11 cellular contexts compared by ENCODE assay signal in genomic region chr4:5206391-5206790, GRCh38.
DNase-seq lines count a peak whose midpoint lies in the region; ATAC-seq and TF ChIP-seq lines count a peak whose summit lies in the region.
"Had no signal": no experiment of that assay in that cellular context is flagged by ENCODE, and none has a peak within 500 bp of the region (broad histone marks: within the 10 kb centered on the region; RNA-seq: fewer than 3 reads in every experiment).

No MANE protein-coding gene starts in this region.

- POLR2A ChIA-PET in CD4-positive, alpha-beta T cell (lab: Charles Lee): no interaction called here

- H3K4me2 ChIP-seq in fibroblast of lung (ENCODE audit: extremely low read depth, insufficient read depth, low read length): no peak overlapping the region

- peak overlapping the region; percentile 23 for H3K4me3 Mint-ChIP-seq in osteocyte (ENCODE audit: unreplicated experiment)
- no peak overlapping the region for H3K4me3 Mint-ChIP-seq in CD4-positive, alpha-beta T cell
- H3K4me3 Mint-ChIP-seq: activated CD8-positive, alpha-beta memory T cell treated with anti-CD3 and anti-CD28 coated beads, Interleukin-2, amount 10 ng/mL, durations not matched to agents 7 days and 5 days; type B pancreatic cell had no signal

- H3K9me3 Mint-ChIP-seq in osteocyte (ENCODE audit: unreplicated experiment): no peaks in the 10 kb centered on the region
- H3K9me3 Mint-ChIP-seq in CD4-positive, alpha-beta T cell: peaks cover 3% of the 10 kb centered on the region

- peaks cover 6% of the 10 kb centered on the region for H3K36me3 Mint-ChIP-seq in osteocyte (ENCODE audit: unreplicated experiment)
- H3K36me3 Mint-ChIP-seq in CD4-positive, alpha-beta T cell (ENCODE audit: low read depth): no peaks in the 10 kb centered on the region
- H3K36me3 Mint-ChIP-seq: activated CD8-positive, alpha-beta memory T cell treated with anti-CD3 and anti-CD28 coated beads, Interleukin-2, amount 10 ng/mL, durations not matched to agents 7 days and 5 days; type B pancreatic cell had no signal

- no peaks in the 10 kb centered on the region for H3K27me3 ChIP-seq in fibroblast of lung (ENCODE audit: control insufficient read depth, insufficient read depth, low read length)
- no peaks in the 10 kb centered on the region for H3K27me3 ChIP-seq in CD4-positive, alpha-beta T cell (ENCODE audit: control insufficient read depth, insufficient read depth, low read length)

- H2AFZ ChIP-seq in fibroblast of lung (ENCODE audit: low read length): no peak overlapping the region

- CTCF ChIA-PET in CD4-positive, alpha-beta T cell (lab: Charles Lee): no interaction called here

- no peak overlapping the region for H3K9ac ChIP-seq in fibroblast of lung (ENCODE audit: insufficient read depth, low read length)

- DNase-seq in ELR (ENCODE audit: low read depth): peak; percentile 77
- peak; percentile 84 for DNase-seq in NCI-H774 (lab: John Stamatoyannopoulos, UW)
- DNase-seq in fibroblast of lung (ENCODE audit: low read depth in 2 of 2): peak; percentile 43 to 93
- DNase-seq in osteocyte (ENCODE audit: extremely low spot score, unreplicated experiment): no peak
- DNase-seq in cerebellum (ENCODE audit: low spot score): no peak
- DNase-seq in retina: no peak
- no peak for DNase-seq in CD4-positive, alpha-beta T cell
- DNase-seq: activated CD8-positive, alpha-beta memory T cell treated with anti-CD3 and anti-CD28 coated beads, Interleukin-2, amount 10 ng/mL, durations not matched to agents 7 days and 5 days; NCI-H526 treated with DMSO at 0.1 percent for 48 hours had no signal

- no peaks in the 10 kb centered on the region for H3K9me3 ChIP-seq in fibroblast of lung (ENCODE audit: control insufficient read depth, insufficient read depth, low read depth, low read length)
- no peaks in the 10 kb centered on the region for H3K9me3 ChIP-seq in CD4-positive, alpha-beta T cell (ENCODE audit: control insufficient read depth, low read length)

- no peaks in the 10 kb centered on the region for H4K20me1 ChIP-seq in fibroblast of lung (ENCODE audit: control insufficient read depth, extremely low read depth, insufficient read depth, low read length)

- no peak for TF ChIP-seq CTCF in fibroblast of lung (conservative IDR thresholded peaks at IDR 0.05 in 1 of 2, IDR thresholded peaks at IDR 0.05 in 1 of 2; ENCODE audit: low read depth in 1 of 2, low read length in 2 of 2)
- no peak for TF ChIP-seq CTCF in osteocyte (IDR thresholded peaks at IDR 0.05)
- TF ChIP-seq CTCF in CD4-positive, alpha-beta T cell (IDR thresholded peaks at IDR 0.05): no peak

- no peaks in the 10 kb centered on the region for H3K4me1 ChIP-seq in fibroblast of lung (ENCODE audit: control insufficient read depth, extremely low read depth, insufficient read depth, low read length)

- intact Hi-C loops in CD4-positive, alpha-beta T cell (cut with DNase I, micrococcal nuclease): no loop called here

- H3K27me3 Mint-ChIP-seq in osteocyte (ENCODE audit: unreplicated experiment): no peaks in the 10 kb centered on the region
- no peaks in the 10 kb centered on the region for H3K27me3 Mint-ChIP-seq in CD4-positive, alpha-beta T cell
- H3K27me3 Mint-ChIP-seq: activated CD8-positive, alpha-beta memory T cell treated with anti-CD3 and anti-CD28 coated beads, Interleukin-2, amount 10 ng/mL, durations not matched to agents 7 days and 5 days had no signal

- no peak overlapping the region for H3K4me3 ChIP-seq in fibroblast of lung (replicated peaks in 1 of 4; ENCODE audit: control extremely low read depth in 1 of 4, insufficient read depth in 1 of 4, low read depth in 3 of 4, low read length in 4 of 4)

- no peak overlapping the region for H3K27ac ChIP-seq in fibroblast of lung (ENCODE audit: insufficient read depth, low read length)
- H3K27ac ChIP-seq in CD4-positive, alpha-beta T cell (ENCODE audit: low read depth, low read length): no peak overlapping the region

- no peaks in the 10 kb centered on the region for H3K36me3 ChIP-seq in fibroblast of lung (ENCODE audit: control insufficient read depth, insufficient read depth, low read length)

- no peaks in the 10 kb centered on the region for H3K79me2 ChIP-seq in fibroblast of lung (ENCODE audit: control insufficient read depth, insufficient read depth, low read length)

- peaks cover 51% of the 10 kb centered on the region for H3K4me1 Mint-ChIP-seq in osteocyte (ENCODE audit: unreplicated experiment)
- H3K4me1 Mint-ChIP-seq in CD4-positive, alpha-beta T cell (ENCODE audit: low read depth): no peaks in the 10 kb centered on the region
- H3K4me1 Mint-ChIP-seq: activated CD8-positive, alpha-beta memory T cell treated with anti-CD3 and anti-CD28 coated beads, Interleukin-2, amount 10 ng/mL, durations not matched to agents 7 days and 5 days had no signal

- ATAC-seq in HG02852 (IDR thresholded peaks at IDR 0.05; ENCODE audit: unreplicated experiment): no peak
- ATAC-seq in CD4-positive, alpha-beta T cell (ENCODE audit: poor library complexity): no peak
- ATAC-seq: activated CD8-positive, alpha-beta memory T cell treated with anti-CD3 and anti-CD28 coated beads, Interleukin-2, amount 10 ng/mL, durations not matched to agents 7 days and 5 days had no signal

- H3K27ac Mint-ChIP-seq in osteocyte (ENCODE audit: unreplicated experiment): peak overlapping the region; percentile 83
- no peak overlapping the region for H3K27ac Mint-ChIP-seq in CD4-positive, alpha-beta T cell
- H3K27ac Mint-ChIP-seq: activated CD8-positive, alpha-beta memory T cell treated with anti-CD3 and anti-CD28 coated beads, Interleukin-2, amount 10 ng/mL, durations not matched to agents 7 days and 5 days; type B pancreatic cell had no signal

Comparison
In these comparisons a context has a peak if more than half of its experiments do, and no peak if none do; other contexts are left out.
1. DNase-seq: peak in ELR (single experiment), NCI-H774 (single experiment) and fibroblast of lung (2 of 2); none in osteocyte (single experiment), cerebellum (single experiment), retina (single experiment) and CD4-positive, alpha-beta T cell (0 of 10).